In genomic region chr12:57085999-57086950, GRCh38 we compare ENCODE assay signal across 8 cellular contexts. TPM values are rescaled to one million over a fixed set of nuclear protein-coding genes. Genes with fewer than 3 reads are reported as not detected.
DNase-seq lines count a peak whose midpoint lies in the region; ATAC-seq and TF ChIP-seq lines count a peak whose summit lies in the region.

No MANE protein-coding gene starts in this region.

- H3K36me3 ChIP-seq in muscle layer of duodenum (ENCODE audit: control insufficient read depth in 1 of 2, insufficient read depth in 2 of 2, low read length in 2 of 2), result peaks cover 3 to 16% of the 10 kb centered on the region in 2 donors

- peaks cover 10 to 23% of the 10 kb centered on the region in 2 donors for H3K4me1 ChIP-seq in muscle layer of duodenum (ENCODE audit: control insufficient read depth in 1 of 2, insufficient read depth in 2 of 2, low read length in 2 of 2)

- no peak for ATAC-seq in activated CD8-positive, alpha-beta T cell treated with anti-CD3 and anti-CD28 coated beads for 36 hours
- ATAC-seq in GM19324 (IDR thresholded peaks at IDR 0.05; ENCODE audit: low FRiP score, unreplicated experiment), result no peak

- CTCF ChIA-PET in activated CD8-positive, alpha-beta T cell treated with anti-CD3 and anti-CD28 coated beads for 36 hours (lab: Charles Lee), result interaction anchor here (12.4 kb wide), 1 partner anchor 14 kb away, joined by 193 read pairs; no protein-coding TSS in a partner anchor

- peak in 2 of 3 experiments; percentile 56 to 67 for DNase-seq in NCI-H1417 (lab: John Stamatoyannopoulos, UW)
- DNase-seq in NCI-H1417 treated with DMSO at 0.1 percent for 48 hours (lab: John Stamatoyannopoulos, UW), result no peak
- peak; percentile 32 for DNase-seq in NCI-H146 treated with DMSO at 0.1 percent for 48 hours (lab: John Stamatoyannopoulos, UW; ENCODE audit: unreplicated experiment)
- DNase-seq in activated CD8-positive, alpha-beta T cell treated with anti-CD3 and anti-CD28 coated beads for 36 hours, result peak; percentile 75
- DNase-seq in epithelial cell of prostate (ENCODE audit: low read depth, low spot score), result no peak
- peak; percentile 70 for DNase-seq in superior temporal gyrus (ENCODE audit: extremely low spot score)

- H3K9me3 ChIP-seq in muscle layer of duodenum (ENCODE audit: control insufficient read depth in 1 of 2, low read length in 2 of 2), result no peaks in the 10 kb centered on the region

- no peak for TF ChIP-seq CTCF in activated CD8-positive, alpha-beta T cell treated with anti-CD3 and anti-CD28 coated beads for 36 hours (IDR thresholded peaks at IDR 0.05)

- peak overlapping the region; percentile 58 to 81 for H3K4me3 ChIP-seq in muscle layer of duodenum (ENCODE audit: low read depth in 1 of 2, low read length in 2 of 2)

- peaks cover 34% of the 10 kb centered on the region for H3K4me1 Mint-ChIP-seq in activated CD8-positive, alpha-beta T cell treated with anti-CD3 and anti-CD28 coated beads for 36 hours (ENCODE audit: low read depth)

- peak overlapping the region; percentile 97 for H3K27ac Mint-ChIP-seq in activated CD8-positive, alpha-beta T cell treated with anti-CD3 and anti-CD28 coated beads for 36 hours

- H3K9me3 Mint-ChIP-seq in activated CD8-positive, alpha-beta T cell treated with anti-CD3 and anti-CD28 coated beads for 36 hours, result no peaks in the 10 kb centered on the region

- POLR2A ChIA-PET in activated CD8-positive, alpha-beta T cell treated with anti-CD3 and anti-CD28 coated beads for 36 hours (lab: Charles Lee), result interaction anchor here (0.7 to 18.7 kb wide), 6 partner anchors 6 to 450 kb away, joined by 3 to 417 read pairs (median 54); partner anchors contain the start of genes NEMP1 and STAT6

- intact Hi-C loops in activated CD8-positive, alpha-beta T cell treated with anti-CD3 and anti-CD28 coated beads for 36 hours (cut with micrococcal nuclease), result no loop called here

- no peaks in the 10 kb centered on the region for H3K27me3 ChIP-seq in muscle layer of duodenum (ENCODE audit: low read depth, low read length)

- peak overlapping the region; percentile 90 for H3K4me3 Mint-ChIP-seq in activated CD8-positive, alpha-beta T cell treated with anti-CD3 and anti-CD28 coated beads for 36 hours

- no peaks in the 10 kb centered on the region for H3K27me3 Mint-ChIP-seq in activated CD8-positive, alpha-beta T cell treated with anti-CD3 and anti-CD28 coated beads for 36 hours

- peak overlapping the region; percentile 99 for H3K27ac ChIP-seq in epithelial cell of prostate
- peak overlapping the region; percentile 99 for H3K27ac ChIP-seq in muscle layer of duodenum (ENCODE audit: low read length)

- H3K36me3 Mint-ChIP-seq in activated CD8-positive, alpha-beta T cell treated with anti-CD3 and anti-CD28 coated beads for 36 hours (ENCODE audit: low read depth), result peaks cover 23% of the 10 kb centered on the region

RNA-seq across cellular contexts. Expression of gene NAB2, which starts 2.6 kb away (rescaled TPM):
- total RNA-seq in activated CD8-positive, alpha-beta T cell treated with anti-CD3 and anti-CD28 coated beads for 36 hours, result 10 to 100 TPM; 69.3 to 70.8 TPM

RNA-seq across cellular contexts. Expression of gene NEMP1, which starts 7.7 kb away (rescaled TPM):
- 10 to 100 TPM; 76.1 to 80.6 TPM for total RNA-seq in activated CD8-positive, alpha-beta T cell treated with anti-CD3 and anti-CD28 coated beads for 36 hours

RNA-seq across cellular contexts. Expression of gene STAT6, which starts 24.9 kb away (rescaled TPM):
- total RNA-seq in activated CD8-positive, alpha-beta T cell treated with anti-CD3 and anti-CD28 coated beads for 36 hours, result 100 to 1,000 TPM; 207 to 209 TPM

RNA-seq across cellular contexts. Expression of gene MYO1A, which starts 36.3 kb away (rescaled TPM):
- 1 to 10 TPM; 2.1 to 2.6 TPM for total RNA-seq in activated CD8-positive, alpha-beta T cell treated with anti-CD3 and anti-CD28 coated beads for 36 hours

RNA-seq across cellular contexts. Expression of gene LRP1, which starts 42.0 kb away (rescaled TPM):
- 1 to 10 TPM; 1.5 to 1.9 TPM for total RNA-seq in activated CD8-positive, alpha-beta T cell treated with anti-CD3 and anti-CD28 coated beads for 36 hours

Comparison
In these comparisons a context has a peak if more than half of its experiments do, and no peak if none do; other contexts are left out.
1. DNase-seq: peak in NCI-H1417 (2 of 3), NCI-H146 treated with DMSO at 0.1 percent for 48 hours (single experiment), activated CD8-positive, alpha-beta T cell treated with anti-CD3 and anti-CD28 coated beads for 36 hours (single experiment) and superior temporal gyrus (single experiment); none in NCI-H1417 treated with DMSO at 0.1 percent for 48 hours (single experiment) and epithelial cell of prostate (single experiment).